ENCODE assay signal across 8 cellular contexts in the genomic region with DNA sequence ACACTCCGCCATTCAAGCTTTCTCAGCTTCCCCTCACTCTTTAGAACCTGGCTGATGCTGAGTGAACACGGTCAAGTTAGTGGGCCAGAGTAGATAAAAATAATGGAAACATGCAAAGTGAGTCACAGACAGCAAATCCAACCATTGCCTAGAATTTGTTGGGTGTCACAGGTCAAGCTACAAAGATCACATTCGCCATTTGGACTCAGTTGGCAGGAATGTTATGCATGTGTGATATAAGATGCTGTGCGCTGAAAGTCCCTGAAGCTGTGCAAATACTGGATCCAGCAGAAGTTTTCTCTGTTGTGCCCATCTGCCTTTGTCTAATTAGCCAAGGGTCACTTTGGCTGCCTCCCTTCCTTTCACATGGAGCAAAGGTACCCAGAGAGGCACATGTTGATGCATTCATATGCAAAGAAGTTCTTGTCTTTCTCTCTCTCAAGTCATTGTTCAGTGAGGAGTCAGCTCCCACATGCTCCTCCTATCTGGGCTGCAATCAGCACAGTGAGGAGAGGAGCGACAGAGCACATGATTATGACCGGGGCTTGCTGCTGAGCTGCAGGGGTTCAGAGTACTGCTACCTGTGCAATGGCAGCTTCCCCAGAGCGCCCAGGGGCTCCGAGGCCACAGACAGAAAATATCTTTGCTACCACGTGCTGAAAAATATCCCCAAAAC. TPM values are rescaled to one million over a fixed set of nuclear protein-coding genes. Genes with fewer than 3 reads are reported as not detected.
DNase-seq lines count a peak whose midpoint lies in the region; ATAC-seq and TF ChIP-seq lines count a peak whose summit lies in the region.

No MANE protein-coding gene starts in this region.

- ATAC-seq in GM21529 (IDR thresholded peaks at IDR 0.05; ENCODE audit: unreplicated experiment) (peak; percentile 35), HG03520 (IDR thresholded peaks at IDR 0.05; ENCODE audit: unreplicated experiment) (no peak), GM18870 (IDR thresholded peaks at IDR 0.05; ENCODE audit: unreplicated experiment) (no peak)

- H3K4me2 ChIP-seq in DOHH2 (ENCODE audit: low read length), result peak overlapping the region; percentile 95

- H3K79me2 ChIP-seq in DOHH2 (ENCODE audit: control insufficient read depth, low read length), result peaks cover 99% of the 10 kb centered on the region

- H3K4me3 ChIP-seq in DOHH2 (ENCODE audit: low read length), result peak overlapping the region; percentile 65
- H3K4me3 ChIP-seq in fibroblast of villous mesenchyme (ENCODE audit: low read depth, low read length), result no peak overlapping the region
- no peak overlapping the region for H3K4me3 ChIP-seq in breast epithelium

- TF ChIP-seq CTCF in DOHH2 (IDR thresholded peaks at IDR 0.05; ENCODE audit: low read depth, low read length, poor library complexity, severe bottlenecking) (no peak), fibroblast of villous mesenchyme (IDR thresholded peaks at IDR 0.05; ENCODE audit: insufficient read depth, low read depth, low read length) (no peak), breast epithelium (IDR thresholded peaks at IDR 0.05) (no peak)

- DNase-seq in NCI-H526 treated with DMSO at 0.1 percent for 48 hours (lab: John Stamatoyannopoulos, UW) (peak; percentile 48), fibroblast of villous mesenchyme (ENCODE audit: low read depth) (peak; percentile 39), breast epithelium (ENCODE audit: low spot score in 2 of 2) (no peak), SKM-1 (lab: John Stamatoyannopoulos, UW; ENCODE audit: unreplicated experiment) (no peak)

- no peaks in the 10 kb centered on the region for H3K9me3 ChIP-seq in DOHH2 (ENCODE audit: control insufficient read depth, insufficient read depth, low read length)
- no peaks in the 10 kb centered on the region for H3K9me3 ChIP-seq in breast epithelium

- TF ChIP-seq POLR2A in breast epithelium (IDR thresholded peaks at IDR 0.05), result no peak

- H4K20me1 ChIP-seq in DOHH2 (ENCODE audit: control insufficient read depth, insufficient read depth, low read depth, low read length), result no peaks in the 10 kb centered on the region

- intact Hi-C loops in breast epithelium (cut with DNase I; ENCODE audit: low total_unique reads), result no loop called here

- H3K27me3 ChIP-seq in DOHH2 (ENCODE audit: control insufficient read depth, low read length) (no peaks in the 10 kb centered on the region), breast epithelium (peaks cover 0 to 10% of the 10 kb centered on the region in 2 donors)

- H3F3A ChIP-seq in DOHH2 (ENCODE audit: control insufficient read depth, insufficient read depth), result peaks cover 17% of the 10 kb centered on the region

- peaks cover 42% of the 10 kb centered on the region for H3K36me3 ChIP-seq in DOHH2 (ENCODE audit: control insufficient read depth, low read length)
- no peaks in the 10 kb centered on the region for H3K36me3 ChIP-seq in breast epithelium

- peaks cover 100% of the 10 kb centered on the region for H3K4me1 ChIP-seq in DOHH2 (ENCODE audit: control insufficient read depth, low read length)
- H3K4me1 ChIP-seq in breast epithelium, result no peaks in the 10 kb centered on the region

- H3K9me2 ChIP-seq in DOHH2 (replicated peaks; ENCODE audit: control insufficient read depth, low read length), result no peaks in the 10 kb centered on the region

- H3K27ac ChIP-seq in DOHH2 (ENCODE audit: low read depth, low read length) (peak overlapping the region; percentile 95), breast epithelium (no peak overlapping the region)

RNA-seq across cellular contexts. Expression of gene FLI1, which starts 39.7 kb away (rescaled TPM):
- total RNA-seq in fibroblast of villous mesenchyme, result 6.9 and 10.6 TPM in 2 replicates
- total RNA-seq in breast epithelium, result 10 to 100 TPM; 23.9 to 62.2 (median 46.2) TPM

Comparison
In these comparisons a context has a peak if more than half of its experiments do, and no peak if none do; other contexts are left out.
1. DNase-seq: peak in NCI-H526 treated with DMSO at 0.1 percent for 48 hours (single experiment) and fibroblast of villous mesenchyme (single experiment); none in breast epithelium (0 of 2) and SKM-1 (single experiment).